Comparison of ENCODE assay signal across 1 cellular context in the genomic region with DNA sequence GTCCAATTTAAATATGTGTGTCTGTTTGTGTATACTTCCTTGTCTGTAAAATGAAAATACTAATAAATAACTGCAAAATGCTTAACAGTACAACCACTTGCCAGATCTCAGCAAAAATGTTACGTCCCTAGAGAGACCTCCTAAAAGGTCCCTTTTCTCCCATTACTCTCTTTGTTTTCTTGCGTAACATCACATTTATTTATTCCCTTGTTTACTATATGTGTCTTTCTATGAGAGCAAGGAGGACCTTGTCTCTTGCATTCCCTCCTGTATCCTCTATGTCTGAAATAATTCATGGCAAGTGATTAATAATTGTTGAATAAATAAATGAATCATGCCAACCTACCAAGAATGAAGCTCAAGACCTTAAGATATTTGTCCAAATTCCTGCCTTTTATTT.
TF ChIP-seq lines count a peak whose summit lies in the region.

No MANE protein-coding gene starts in this region.

TF ChIP-seq in HepG2, 621 proteins besides CTCF, POLR2A, EP300 and RAD21:
- TF ChIP-seq SIX1 (CRISPR knock-in tag; IDR thresholded peaks at IDR 0.05; ENCODE audit: borderline replicate concordance) (no peak), CEBPB (IDR thresholded peaks at IDR 0.05; ENCODE audit: borderline replicate concordance, low read depth, low read length) (peak; percentile 77)
